In the genomic region with DNA sequence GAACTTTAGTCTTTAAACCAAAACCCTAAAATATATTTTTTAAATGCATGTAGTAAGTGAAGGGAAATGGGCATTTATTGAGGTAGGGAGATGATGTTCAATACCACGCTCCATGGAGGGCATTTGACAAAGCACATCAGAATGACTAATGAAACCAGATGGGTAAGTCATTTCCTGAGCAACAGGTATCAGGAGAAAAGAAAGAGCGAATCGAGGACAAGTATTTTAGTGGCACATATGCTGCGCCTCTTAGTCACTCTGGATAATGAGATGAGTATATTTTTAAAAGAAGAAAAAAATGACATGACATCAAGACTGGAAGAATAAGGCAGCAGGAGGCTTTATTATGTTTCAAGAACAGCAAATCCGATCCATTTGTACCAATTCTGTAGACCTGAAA, we compare ENCODE assay signal across 18 cellular contexts.
A peak's percentile ranks its signal among the peaks of the same experiment; 100 is the strongest.
DNase-seq lines count a peak whose midpoint lies in the region; ATAC-seq and TF ChIP-seq lines count a peak whose summit lies in the region.
"Had no signal": no experiment of that assay in that cellular context is flagged by ENCODE, and none has a peak within 500 bp of the region (broad histone marks: within the 10 kb centered on the region; RNA-seq: fewer than 3 reads in every experiment).

No MANE protein-coding gene starts in this region.

- peak; percentile 19 for DNase-seq in DMS 273 (lab: John Stamatoyannopoulos, UW; ENCODE audit: unreplicated experiment)
- no peak for DNase-seq in DMS 273 treated with DMSO at 0.1 percent for 48 hours (lab: John Stamatoyannopoulos, UW)
- peak; percentile 37 for DNase-seq in GM23248
- DNase-seq in activated CD4-positive, alpha-beta memory T cell treated with anti-CD3 and anti-CD28 coated beads for 36 hours = peak; percentile 34
- no peak for DNase-seq in esophagus squamous epithelium (lab: John Stamatoyannopoulos, UW)
- no peak for DNase-seq in posterior vena cava (ENCODE audit: low spot score)
- DNase-seq: brain microvascular endothelial cell; effector CD4-positive, alpha-beta T cell; foreskin fibroblast; GDM1; lower lobe of right lung; NCI-H2171; nephron progenitor cell; stimulated activated CD4-positive, alpha-beta T cell treated with anti-CD3 and anti-CD28 coated beads, Interleukin-4, amount 100 ng/mL, for 1 hour had no signal

- no peak overlapping the region for H3K9ac ChIP-seq in GM23248

- H3K4me1 ChIP-seq in GM23248 (ENCODE audit: insufficient read depth) (peaks cover 34% of the 10 kb centered on the region), esophagus squamous epithelium (peaks cover 0 to 56% (median 21%) of the 10 kb centered on the region in 3 donors)

- H3K9me3 ChIP-seq in GM23248 (ENCODE audit: low read depth) = no peaks in the 10 kb centered on the region
- H3K9me3 ChIP-seq in esophagus squamous epithelium = peaks cover 0 to 5% (median 0%) of the 10 kb centered on the region in 3 donors
- H3K9me3 ChIP-seq: lower lobe of right lung had no signal

- TF ChIP-seq POLR2A in esophagus squamous epithelium (IDR thresholded peaks at IDR 0.05) = no peak

- 48 to 50% methylated on average over 5 of the region's 5 CpGs for WGBS in GM23248 (ENCODE audit: low coverage in 1 of 2, low lambda C conversion rate in 2 of 2, missing lambda C conversion rate in 2 of 2), 2 experiments
- WGBS in esophagus squamous epithelium, 2 donors = 39 to 65% methylated on average over 5 of the region's 5 CpGs

- H3K36me3 Mint-ChIP-seq in activated CD4-positive, alpha-beta memory T cell treated with anti-CD3 and anti-CD28 coated beads for 36 hours = peaks cover 14% of the 10 kb centered on the region
- H3K36me3 Mint-ChIP-seq: CD14-positive monocyte had no signal

- no peaks in the 10 kb centered on the region for H3K27me3 Mint-ChIP-seq in activated CD4-positive, alpha-beta memory T cell treated with anti-CD3 and anti-CD28 coated beads for 36 hours

- POLR2A ChIA-PET in activated CD4-positive, alpha-beta memory T cell treated with anti-CD3 and anti-CD28 coated beads for 36 hours (lab: Charles Lee) = no interaction called here

- peaks cover 23% of the 10 kb centered on the region for H3K9me3 Mint-ChIP-seq in activated CD4-positive, alpha-beta memory T cell treated with anti-CD3 and anti-CD28 coated beads for 36 hours

- in situ Hi-C loops in GM23248 (cut with MboI) = no loop called here

- no peaks in the 10 kb centered on the region for H4K20me1 ChIP-seq in GM23248 (ENCODE audit: insufficient read depth)

- intact Hi-C loops in activated CD4-positive, alpha-beta memory T cell treated with anti-CD3 and anti-CD28 coated beads for 36 hours (cut with micrococcal nuclease) = loop anchor here (1.0 to 2.0 kb wide), 3 partner anchors 12 to 50 kb away; no protein-coding TSS in a partner anchor
- intact Hi-C loops in esophagus squamous epithelium (cut with DNase I) = no loop called here
- intact Hi-C loops in posterior vena cava (cut with DNase I) = no loop called here

- H3K4me3 Mint-ChIP-seq in activated CD4-positive, alpha-beta memory T cell treated with anti-CD3 and anti-CD28 coated beads for 36 hours = peak overlapping the region; percentile 16
- H3K4me3 Mint-ChIP-seq: CD14-positive monocyte, nephron progenitor cell had no signal

- no peak overlapping the region for H2AFZ ChIP-seq in GM23248

- peak overlapping the region; percentile 38; the same call in 1 of the 2 replicates for H3K4me3 ChIP-seq in GM23248
- no peak overlapping the region for H3K4me3 ChIP-seq in esophagus squamous epithelium
- H3K4me3 ChIP-seq: lower lobe of right lung had no signal

- no peaks in the 10 kb centered on the region for H3K79me2 ChIP-seq in GM23248 (ENCODE audit: insufficient read depth)

- ATAC-seq in HG03095 (IDR thresholded peaks at IDR 0.05; ENCODE audit: unreplicated experiment) (no peak), GM21423 (IDR thresholded peaks at IDR 0.05; ENCODE audit: unreplicated experiment) (no peak)
- ATAC-seq: lower lobe of right lung had no signal

- CTCF ChIA-PET in activated CD4-positive, alpha-beta memory T cell treated with anti-CD3 and anti-CD28 coated beads for 36 hours (lab: Charles Lee) = no interaction called here

- H3K4me1 Mint-ChIP-seq in activated CD4-positive, alpha-beta memory T cell treated with anti-CD3 and anti-CD28 coated beads for 36 hours (ENCODE audit: low read depth) = peaks cover 71% of the 10 kb centered on the region

- peak overlapping the region; percentile 74 for H3K27ac Mint-ChIP-seq in activated CD4-positive, alpha-beta memory T cell treated with anti-CD3 and anti-CD28 coated beads for 36 hours
- H3K27ac Mint-ChIP-seq: nephron progenitor cell had no signal

- TF ChIP-seq CTCF in esophagus squamous epithelium (IDR thresholded peaks at IDR 0.05) = no peak

- H3K27me3 ChIP-seq in GM23248 (replicated peaks; ENCODE audit: insufficient read depth) (no peaks in the 10 kb centered on the region), esophagus squamous epithelium (no peaks in the 10 kb centered on the region)
- H3K27me3 ChIP-seq: brain microvascular endothelial cell had no signal

- peaks cover 28% of the 10 kb centered on the region; the same call in 1 of the 2 replicates for H3F3A ChIP-seq in GM23248 (ENCODE audit: insufficient read depth)

- no peaks in the 10 kb centered on the region for H3K36me3 ChIP-seq in GM23248 (ENCODE audit: low read depth)
- H3K36me3 ChIP-seq in esophagus squamous epithelium = peaks cover 0 to 8% (median 0%) of the 10 kb centered on the region in 3 donors
- H3K36me3 ChIP-seq: brain microvascular endothelial cell, lower lobe of right lung had no signal

- H3K9me2 ChIP-seq in GM23248 (ENCODE audit: insufficient read depth) = no peaks in the 10 kb centered on the region

- peak overlapping the region; percentile 48 for H3K4me2 ChIP-seq in GM23248 (ENCODE audit: unreplicated experiment)

- peak overlapping the region; percentile 11; the same call in 1 of the 2 replicates for H3K27ac ChIP-seq in GM23248
- H3K27ac ChIP-seq in esophagus squamous epithelium = peak overlapping the region in 3 of 4 donors; percentile 21 to 52 (median 46)
- H3K27ac ChIP-seq: 22Rv1, brain microvascular endothelial cell, lower lobe of right lung had no signal

Comparison
In these comparisons a context has a peak if more than half of its experiments do, and no peak if none do; other contexts are left out.
1. DNase-seq: peak in DMS 273 (single experiment), GM23248 (single experiment) and activated CD4-positive, alpha-beta memory T cell treated with anti-CD3 and anti-CD28 coated beads for 36 hours (single experiment); none in DMS 273 treated with DMSO at 0.1 percent for 48 hours (single experiment), esophagus squamous epithelium (single experiment) and posterior vena cava (single experiment).